29 cellular contexts compared by ENCODE assay signal in genomic region chr3:107249132-107249531, GRCh38.
"Had no signal": no experiment of that assay in that cellular context is flagged by ENCODE, and none has a peak within 500 bp of the region (broad histone marks: within the 10 kb centered on the region; RNA-seq: fewer than 3 reads in every experiment).

No MANE protein-coding gene starts in this region.

- ATAC-seq: naive thymus-derived CD4-positive, alpha-beta T cell; natural killer cell; right cardiac atrium; right lobe of liver; stimulated activated memory B cell treated with anti-CD40 and anti-IgM and Interleukin-4, amounts not matched to agents 10 μg/mL and 1 μg/mL and 100 μg/mL, for 72 hours; stimulated activated naive CD8-positive, alpha-beta T cell treated with anti-CD3 and anti-CD28 coated beads, Interleukin-15, amount 100 ng/mL, for 72 hours; stimulated activated naive CD8-positive, alpha-beta T cell treated with anti-CD3 and anti-CD28 coated beads, Interleukin-15, Interleukin-2, amounts not matched to agents 100 U/mL and 50 U/mL, for 24 hours had no signal

- H3K4me3 Mint-ChIP-seq: naive thymus-derived CD4-positive, alpha-beta T cell; natural killer cell; nephron; neural progenitor cell; stimulated activated memory B cell treated with anti-CD40 and anti-IgM and Interleukin-4, amounts not matched to agents 10 μg/mL and 1 μg/mL and 100 μg/mL, for 72 hours; stimulated activated naive CD8-positive, alpha-beta T cell treated with anti-CD3 and anti-CD28 coated beads, Interleukin-15, amount 100 ng/mL, for 72 hours had no signal

- H3K9me3 Mint-ChIP-seq: naive thymus-derived CD4-positive, alpha-beta T cell; natural killer cell; nephron; neural progenitor cell; stimulated activated memory B cell treated with anti-CD40 and anti-IgM and Interleukin-4, amounts not matched to agents 10 μg/mL and 1 μg/mL and 100 μg/mL, for 72 hours; stimulated activated naive CD8-positive, alpha-beta T cell treated with anti-CD3 and anti-CD28 coated beads, Interleukin-15, amount 100 ng/mL, for 72 hours had no signal

- H3K27me3 ChIP-seq: neural progenitor cell, ovary, right lobe of liver, sigmoid colon, suprapubic skin, testis, tibial artery, transverse colon, upper lobe of left lung, vagina had no signal

- H3K36me3 ChIP-seq: neural progenitor cell, ovary, right lobe of liver, transverse colon, vagina had no signal

- H3K27me3 Mint-ChIP-seq: progenitor cell of endocrine pancreas; stimulated activated memory B cell treated with anti-CD40 and anti-IgM and Interleukin-4, amounts not matched to agents 10 μg/mL and 1 μg/mL and 100 μg/mL, for 72 hours; stimulated activated naive CD8-positive, alpha-beta T cell treated with anti-CD3 and anti-CD28 coated beads, Interleukin-15, amount 100 ng/mL, for 72 hours had no signal

- H3K4me1 ChIP-seq: neural progenitor cell, parathyroid adenoma, right lobe of liver, suprapubic skin, testis, transverse colon, upper lobe of left lung, vagina had no signal

- H3K9me3 ChIP-seq: ovary, right lobe of liver, sigmoid colon, suprapubic skin, testis, tibial artery, transverse colon, upper lobe of left lung, vagina had no signal

- H3K27ac Mint-ChIP-seq: naive thymus-derived CD4-positive, alpha-beta T cell; natural killer cell; nephron; neural progenitor cell; progenitor cell of endocrine pancreas; stimulated activated memory B cell treated with anti-CD40 and anti-IgM and Interleukin-4, amounts not matched to agents 10 μg/mL and 1 μg/mL and 100 μg/mL, for 72 hours; stimulated activated naive CD8-positive, alpha-beta T cell treated with anti-CD3 and anti-CD28 coated beads, Interleukin-15, amount 100 ng/mL, for 72 hours had no signal

- H3K27ac ChIP-seq: neural progenitor cell, ovary, parathyroid adenoma, right lobe of liver, sigmoid colon, suprapubic skin, testis, tibial artery, transverse colon, upper lobe of left lung, vagina had no signal

- H3K4me3 ChIP-seq: neural progenitor cell, ovary, right lobe of liver, sigmoid colon, suprapubic skin, testis, tibial artery, transverse colon, upper lobe of left lung, vagina had no signal

- H3K4me1 Mint-ChIP-seq: naive thymus-derived CD4-positive, alpha-beta T cell; natural killer cell; neural progenitor cell; stimulated activated memory B cell treated with anti-CD40 and anti-IgM and Interleukin-4, amounts not matched to agents 10 μg/mL and 1 μg/mL and 100 μg/mL, for 72 hours; stimulated activated naive CD8-positive, alpha-beta T cell treated with anti-CD3 and anti-CD28 coated beads, Interleukin-15, amount 100 ng/mL, for 72 hours had no signal

- H3K36me3 Mint-ChIP-seq: naive thymus-derived CD4-positive, alpha-beta T cell; natural killer cell had no signal

- DNase-seq: naive thymus-derived CD4-positive, alpha-beta T cell; natural killer cell; occipital lobe; ovary; posterior cingulate gyrus; right cardiac atrium; right lobe of liver; sigmoid colon; small intestine; stimulated activated CD4-positive, alpha-beta T cell treated with anti-CD3 and anti-CD28 coated beads, Interleukin-15, amount 100 ng/mL, for 24 hours; stimulated activated CD4-positive, alpha-beta T cell treated with anti-CD3 and anti-CD28 coated beads, Interleukin-2, amount 100 ng/mL, for 24 hours; stimulated activated CD4-positive, alpha-beta T cell treated with anti-CD3 and anti-CD28 coated beads, Interleukin-4, amount 100 ng/mL, for 1 hour; stimulated activated CD4-positive, alpha-beta T cell treated with anti-CD3 and anti-CD28 coated beads, Interleukin-4, amount 100 ng/mL, for 4 hours; stimulated activated CD8-positive, alpha-beta memory T cell treated with anti-CD3 and anti-CD28 coated beads, Interleukin-4, amount 100 ng/mL, for 48 hours; stimulated activated naive CD4-positive, alpha-beta T cell; stimulated activated naive CD8-positive, alpha-beta T cell treated with anti-CD3 and anti-CD28 coated beads, Interleukin-15, amount 100 ng/mL, for 72 hours; stimulated activated naive CD8-positive, alpha-beta T cell treated with anti-CD3 and anti-CD28 coated beads, Interleukin-15, Interleukin-2, amounts not matched to agents 100 U/mL and 50 U/mL, for 24 hours; substantia nigra; testis; tibial artery; transverse colon; upper lobe of left lung had no signal
